ENCODE assay signal across 1 cellular context in genomic region chr2:10486601-10487079, GRCh38.
A peak's percentile ranks its signal among the peaks of the same experiment; 100 is the strongest.
TF ChIP-seq lines count a peak whose summit lies in the region.

No MANE protein-coding gene starts in this region.

TF ChIP-seq in K562, 482 proteins besides CTCF, POLR2A, EP300 and RAD21 (continued from another document):
- no peak for TF ChIP-seq E2F3 (CRISPR knock-in tag; IDR thresholded peaks at IDR 0.05)
- TF ChIP-seq TRIM28 (IDR thresholded peaks at IDR 0.05), result no peak
- no peak for TF ChIP-seq HMG20A (CRISPR knock-in tag; conservative IDR thresholded peaks at IDR 0.05)
- no peak for TF ChIP-seq ZNF431 (CRISPR knock-in tag; IDR thresholded peaks at IDR 0.05)
- TF ChIP-seq SLC30A9 (CRISPR knock-in tag; IDR thresholded peaks at IDR 0.05), result no peak
- TF ChIP-seq ZHX1 (conservative IDR thresholded peaks at IDR 0.05; ENCODE audit: low read length), result no peak
- TF ChIP-seq KAT8 (IDR thresholded peaks at IDR 0.05; ENCODE audit: low read depth), result no peak
- no peak for TF ChIP-seq NEUROD1 (IDR thresholded peaks at IDR 0.05; ENCODE audit: borderline replicate concordance, low read depth, low read length, partially characterized antibody)
- no peak for TF ChIP-seq ETV5 (CRISPR knock-in tag; IDR thresholded peaks at IDR 0.05; ENCODE audit: low read depth)
- no peak for TF ChIP-seq FOXJ2 (tag; IDR thresholded peaks at IDR 0.05)
- TF ChIP-seq SIN3A (IDR thresholded peaks at IDR 0.05; ENCODE audit: borderline replicate concordance in 2 of 2, control insufficient read depth in 1 of 2, low read depth in 2 of 2, low read length in 2 of 2), result no peak
- 0 out of 2 replicates have a peak, but pooled peaks have one; percentile 53 for TF ChIP-seq HDAC2 (IDR thresholded peaks at IDR 0.05)
- no peak for TF ChIP-seq E2F6 (IDR thresholded peaks at IDR 0.05; ENCODE audit: borderline replicate concordance in 1 of 2, extremely low read depth in 1 of 2, insufficient read depth in 1 of 2, insufficient read length in 1 of 2, low read depth in 1 of 2, low read length in 1 of 2, poor library complexity in 1 of 2, severe bottlenecking in 1 of 2)
- TF ChIP-seq ID3 (CRISPR knock-in tag; IDR thresholded peaks at IDR 0.05), result no peak
- no peak for TF ChIP-seq ID3 (tag; IDR thresholded peaks at IDR 0.05)
- no peak for TF ChIP-seq ZNF609 (CRISPR knock-in tag; IDR thresholded peaks at IDR 0.05; ENCODE audit: borderline replicate concordance)
- TF ChIP-seq POLR3G (IDR thresholded peaks at IDR 0.05; ENCODE audit: extremely low read depth, insufficient read length, insufficient replicate concordance), result no peak
- no peak for TF ChIP-seq ZNF584 (CRISPR knock-in tag; IDR thresholded peaks at IDR 0.05; ENCODE audit: low read depth)
- no peak for TF ChIP-seq SMAD2 (IDR thresholded peaks at IDR 0.05; ENCODE audit: low read depth, low read length)
- peak; percentile 52 for TF ChIP-seq CHD4 (IDR thresholded peaks at IDR 0.05; ENCODE audit: insufficient read depth, insufficient replicate concordance, low read depth, low read length, poor library complexity, severe bottlenecking)
- TF ChIP-seq ZNF311 (CRISPR knock-in tag; IDR thresholded peaks at IDR 0.05), result no peak
- TF ChIP-seq ETV1 (tag; conservative IDR thresholded peaks at IDR 0.05; ENCODE audit: low read depth), result no peak
- TF ChIP-seq E2F1 (CRISPR knock-in tag; IDR thresholded peaks at IDR 0.05), result no peak
- TF ChIP-seq THRAP3 (IDR thresholded peaks at IDR 0.05; ENCODE audit: borderline replicate concordance), result no peak
- TF ChIP-seq RCOR1 (IDR thresholded peaks at IDR 0.05; ENCODE audit: borderline replicate concordance in 1 of 2, low read depth in 2 of 2, low read length in 2 of 2), result peak in 1 of 2 experiments; percentile 60; a peak in 1 of 4 replicates
- no peak for TF ChIP-seq GABPB1 (CRISPR knock-in tag; IDR thresholded peaks at IDR 0.05)
- TF ChIP-seq NONO (IDR thresholded peaks at IDR 0.05; ENCODE audit: low read depth in 2 of 2, low read length in 1 of 2), result no peak
- TF ChIP-seq MEIS2 (IDR thresholded peaks at IDR 0.05; ENCODE audit: partially characterized antibody), result no peak
- no peak for TF ChIP-seq ZNF57 (CRISPR knock-in tag; IDR thresholded peaks at IDR 0.05)
